8 cellular contexts compared by ENCODE assay signal in the genomic region with DNA sequence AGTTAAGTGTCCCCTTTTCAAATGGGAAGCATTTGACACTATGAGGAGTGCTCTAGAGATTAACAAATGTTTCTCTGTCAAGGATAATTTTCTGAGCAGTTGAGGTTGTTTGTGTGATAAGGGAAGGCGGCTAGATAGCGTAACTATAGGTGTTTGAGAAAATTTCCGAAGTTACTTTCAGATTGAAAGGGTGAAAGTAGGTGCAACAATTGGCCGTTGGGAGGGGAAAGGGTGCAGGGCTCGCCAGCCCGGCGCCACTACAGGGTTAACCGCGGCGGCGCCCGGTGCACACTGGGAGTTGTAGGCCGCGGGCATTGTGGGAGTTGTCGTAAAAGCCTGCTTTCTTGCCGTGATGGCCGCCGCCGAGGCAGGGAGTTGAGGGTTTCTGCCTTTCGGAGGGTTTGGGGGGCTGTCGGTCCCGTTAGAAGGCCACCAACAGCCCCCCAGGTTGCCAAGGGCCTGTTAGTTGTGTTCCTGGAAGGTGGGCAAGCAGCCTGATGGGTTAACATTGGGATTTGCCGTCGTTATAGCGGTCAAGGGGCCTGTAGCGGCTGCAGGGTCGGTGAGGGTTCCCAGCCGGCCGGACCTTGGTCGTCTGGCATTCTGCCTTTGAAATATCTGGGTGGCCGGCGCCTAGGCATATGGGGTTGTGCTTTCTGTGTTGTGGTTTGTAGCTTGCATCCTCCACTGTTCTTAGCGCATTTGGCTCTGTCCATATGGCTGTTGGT. TPM values are rescaled to one million over a fixed set of nuclear protein-coding genes. Genes with fewer than 3 reads are reported as not detected.
DNase-seq lines count a peak whose midpoint lies in the region; ATAC-seq and FAIRE-seq lines count a peak whose summit lies in the region.

No MANE protein-coding gene starts in this region.

- no peaks in the 10 kb centered on the region for H3K36me3 ChIP-seq in BLaER1

- H3K27ac Mint-ChIP-seq in activated CD4-positive, alpha-beta T cell treated with anti-CD3 and anti-CD28 coated beads, Interleukin-2, amount 10 ng/mL, durations not matched to agents 24 days and 14 days = peak overlapping the region; percentile 87

- peaks cover 4% of the 10 kb centered on the region for H3K9me3 Mint-ChIP-seq in activated CD4-positive, alpha-beta T cell treated with anti-CD3 and anti-CD28 coated beads, Interleukin-2, amount 10 ng/mL, durations not matched to agents 24 days and 14 days

- H3K4me2 ChIP-seq in BLaER1 = peak overlapping the region; percentile 89

- peaks cover 15% of the 10 kb centered on the region for H3K27me3 Mint-ChIP-seq in activated CD4-positive, alpha-beta T cell treated with anti-CD3 and anti-CD28 coated beads, Interleukin-2, amount 10 ng/mL, durations not matched to agents 24 days and 14 days

- ATAC-seq in HG03442 (IDR thresholded peaks at IDR 0.05; ENCODE audit: unreplicated experiment) = peak; percentile 99

- no peaks in the 10 kb centered on the region for H3K27me3 ChIP-seq in BLaER1

- no peaks in the 10 kb centered on the region for H4K20me1 ChIP-seq in BLaER1

- intact Hi-C loops in activated CD4-positive, alpha-beta T cell treated with anti-CD3 and anti-CD28 coated beads, Interleukin-2, amount 10 ng/mL, durations not matched to agents 24 days and 14 days (cut with micrococcal nuclease) = loop anchor here (1.0 to 5.0 kb wide), 5 partner anchors 36 to 332 kb away; a partner anchor contains a TSS

- FAIRE-seq in GM19239 (lab: Jason Lieb, UNC) = peak; percentile 95

- peaks cover 15% of the 10 kb centered on the region for H3K4me1 ChIP-seq in BLaER1

- peaks cover 11% of the 10 kb centered on the region for H3K4me1 Mint-ChIP-seq in activated CD4-positive, alpha-beta T cell treated with anti-CD3 and anti-CD28 coated beads, Interleukin-2, amount 10 ng/mL, durations not matched to agents 24 days and 14 days

- peak overlapping the region; percentile 94 for H3K9ac ChIP-seq in BLaER1

- peak overlapping the region; percentile 83 for H3K4me3 ChIP-seq in BLaER1

- H3K36me3 Mint-ChIP-seq in activated CD4-positive, alpha-beta T cell treated with anti-CD3 and anti-CD28 coated beads, Interleukin-2, amount 10 ng/mL, durations not matched to agents 24 days and 14 days (ENCODE audit: low read depth) = peaks cover 5% of the 10 kb centered on the region

- DNase-seq in GM19239 (ENCODE audit: insufficient read length, low spot score) = peak; percentile 78
- peak; percentile 38 for DNase-seq in NCI-H510A treated with DMSO at 0.1 percent for 48 hours (lab: John Stamatoyannopoulos, UW)
- DNase-seq in activated CD4-positive, alpha-beta T cell treated with anti-CD3 and anti-CD28 coated beads, Interleukin-2, amount 10 ng/mL, durations not matched to agents 24 days and 14 days = peak; percentile 96
- DNase-seq in cortex of kidney (lab: John Stamatoyannopoulos, UW) = peak; percentile 64
- DNase-seq in left kidney (ENCODE audit: low read depth, low spot score) = peak; percentile 95
- DNase-seq in stimulated activated CD4-positive, alpha-beta T cell treated with anti-CD3 and anti-CD28 coated beads, Interleukin-1b, Interleukin-23, amount 100 ng/mL, for 48 hours = peak; percentile 89

- H3K4me3 Mint-ChIP-seq in activated CD4-positive, alpha-beta T cell treated with anti-CD3 and anti-CD28 coated beads, Interleukin-2, amount 10 ng/mL, durations not matched to agents 24 days and 14 days = peak overlapping the region; percentile 94

- H3K27ac ChIP-seq in BLaER1 = peak overlapping the region; percentile 91

- H3K9me3 ChIP-seq in BLaER1 = no peaks in the 10 kb centered on the region

RNA-seq across cellular contexts. Expression of a gene that starts 36.5 kb away (rescaled TPM):
- total RNA-seq in activated CD4-positive, alpha-beta T cell treated with anti-CD3 and anti-CD28 coated beads, Interleukin-2, amount 10 ng/mL, durations not matched to agents 24 days and 14 days = 70.8 and 80.1 TPM in 2 replicates

Comparison
In these comparisons a context has a peak if more than half of its experiments do, and no peak if none do; other contexts are left out.
1. Peak in every context shown above with its lines: DNase-seq, ATAC-seq, H3K4me3 ChIP-seq and H3K27ac ChIP-seq.
2. DNase-seq: peak in every context shown above with its lines; median percentile 96 in activated CD4-positive, alpha-beta T cell treated with anti-CD3 and anti-CD28 coated beads, Interleukin-2, amount 10 ng/mL, durations not matched to agents 24 days and 14 days; 95 in left kidney; 89 in stimulated activated CD4-positive, alpha-beta T cell treated with anti-CD3 and anti-CD28 coated beads, Interleukin-1b, Interleukin-23, amount 100 ng/mL, for 48 hours; 78 in GM19239; 64 in cortex of kidney; 38 in NCI-H510A treated with DMSO at 0.1 percent for 48 hours.